9 cellular contexts compared by ENCODE assay signal in the genomic region with DNA sequence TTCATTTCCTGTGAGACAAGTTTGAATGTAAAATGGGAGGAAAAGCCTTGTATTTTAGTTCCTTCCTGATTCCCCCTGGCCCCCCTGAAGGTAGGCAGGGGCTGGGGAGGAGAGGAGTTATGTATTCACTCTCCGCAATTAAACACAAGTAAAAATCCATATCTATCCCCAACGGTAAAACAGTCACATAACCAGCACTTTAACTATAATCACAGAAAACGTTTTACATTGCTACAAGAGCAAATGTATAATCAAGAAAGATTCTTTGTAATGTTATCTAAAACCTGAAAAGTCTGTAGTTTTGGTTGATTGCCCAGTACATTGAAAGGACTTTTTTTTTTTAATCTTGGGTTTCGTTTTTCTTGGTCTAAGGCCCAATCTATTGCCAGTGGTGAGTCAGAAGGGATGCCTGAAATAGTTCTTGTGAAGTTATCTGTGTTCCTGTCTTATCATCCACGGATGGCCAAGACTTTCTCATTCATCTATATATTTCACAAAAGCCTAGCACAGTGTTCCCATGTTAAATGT. TPM values are rescaled to one million over a fixed set of nuclear protein-coding genes. Genes with fewer than 3 reads are reported as not detected.
A peak's percentile ranks its signal among the peaks of the same experiment; 100 is the strongest.
DNase-seq lines count a peak whose midpoint lies in the region; ATAC-seq, FAIRE-seq and TF ChIP-seq lines count a peak whose summit lies in the region.
"Had no signal": no experiment of that assay in that cellular context is flagged by ENCODE, and none has a peak within 500 bp of the region (broad histone marks: within the 10 kb centered on the region; RNA-seq: fewer than 3 reads in every experiment).

No MANE protein-coding gene starts in this region.

- H3K4me1 ChIP-seq in vagina = no peaks in the 10 kb centered on the region

- peaks cover 16% of the 10 kb centered on the region for H3K4me1 Mint-ChIP-seq in chondrocyte (ENCODE audit: low read depth)
- H3K4me1 Mint-ChIP-seq in activated CD4-positive, alpha-beta T cell treated with anti-CD3 and anti-CD28 coated beads, Interleukin-2, amount 10 ng/mL, durations not matched to agents 7 days and 5 days = no peaks in the 10 kb centered on the region
- no peaks in the 10 kb centered on the region for H3K4me1 Mint-ChIP-seq in glutamatergic neuron (ENCODE audit: low read depth, unreplicated experiment)

- H3K4me3 ChIP-seq in GM06990 (replicated peaks; ENCODE audit: low read depth, low read length) (no peak overlapping the region), vagina (no peak overlapping the region)

- peak; percentile 28 for DNase-seq in GM06990 (ENCODE audit: extremely low read depth, insufficient read length)
- DNase-seq in HTR-8/SVneo (ENCODE audit: insufficient read length, low spot score) = peak; percentile 57
- DNase-seq in chondrocyte (ENCODE audit: low spot score) = no peak
- no peak for DNase-seq in omental fat pad (ENCODE audit: low spot score)
- DNase-seq in activated CD4-positive, alpha-beta T cell treated with anti-CD3 and anti-CD28 coated beads, Interleukin-2, amount 10 ng/mL, durations not matched to agents 7 days and 5 days = no peak
- DNase-seq in glutamatergic neuron = no peak
- DNase-seq in vagina (ENCODE audit: extremely low spot score in 2 of 2) = no peak
- DNase-seq: stimulated activated CD4-positive, alpha-beta T cell treated with anti-CD3 and anti-CD28 coated beads, Interleukin-1b, Interleukin-23, amount 100 ng/mL, for 48 hours had no signal

- CTCF ChIA-PET in activated CD4-positive, alpha-beta T cell treated with anti-CD3 and anti-CD28 coated beads, Interleukin-2, amount 10 ng/mL, durations not matched to agents 7 days and 5 days (lab: Charles Lee) = no interaction called here

- intact Hi-C loops in vagina (cut with DNase I) = no loop called here

- H3K9me3 Mint-ChIP-seq in chondrocyte (ENCODE audit: low read depth) = no peaks in the 10 kb centered on the region
- H3K9me3 Mint-ChIP-seq in activated CD4-positive, alpha-beta T cell treated with anti-CD3 and anti-CD28 coated beads, Interleukin-2, amount 10 ng/mL, durations not matched to agents 7 days and 5 days = no peaks in the 10 kb centered on the region
- H3K9me3 Mint-ChIP-seq in glutamatergic neuron (ENCODE audit: unreplicated experiment) = no peaks in the 10 kb centered on the region

- FAIRE-seq in HTR-8/SVneo (lab: Jason Lieb, UNC) = no peak

- no peaks in the 10 kb centered on the region for H3K9me3 ChIP-seq in vagina

- H3K36me3 ChIP-seq in GM06990 (ENCODE audit: control insufficient read depth, insufficient read depth, low read length) (no peaks in the 10 kb centered on the region), vagina (no peaks in the 10 kb centered on the region)

- H3K4me3 Mint-ChIP-seq in chondrocyte (ENCODE audit: unreplicated experiment) (peak overlapping the region; percentile 10), glutamatergic neuron (ENCODE audit: unreplicated experiment) (no peak overlapping the region)
- H3K4me3 Mint-ChIP-seq in activated CD4-positive, alpha-beta T cell treated with anti-CD3 and anti-CD28 coated beads, Interleukin-2, amount 10 ng/mL, durations not matched to agents 7 days and 5 days = no peak overlapping the region

- H3K36me3 Mint-ChIP-seq in chondrocyte (ENCODE audit: low read depth) = no peaks in the 10 kb centered on the region
- H3K36me3 Mint-ChIP-seq in activated CD4-positive, alpha-beta T cell treated with anti-CD3 and anti-CD28 coated beads, Interleukin-2, amount 10 ng/mL, durations not matched to agents 7 days and 5 days (ENCODE audit: low read depth) = no peaks in the 10 kb centered on the region
- H3K36me3 Mint-ChIP-seq in glutamatergic neuron (ENCODE audit: unreplicated experiment) = no peaks in the 10 kb centered on the region

- TF ChIP-seq POLR2A in vagina (IDR thresholded peaks at IDR 0.05) = no peak

- no peak overlapping the region for H3K27ac ChIP-seq in vagina

- ATAC-seq in omental fat pad (ENCODE audit: low FRiP score) (peak; percentile 93), HG03025 (IDR thresholded peaks at IDR 0.05; ENCODE audit: low FRiP score, unreplicated experiment) (no peak)

- H3K27me3 ChIP-seq in GM06990 (replicated peaks; ENCODE audit: control insufficient read depth, insufficient read depth, low read length) (no peaks in the 10 kb centered on the region), vagina (no peaks in the 10 kb centered on the region)

- H3K27ac Mint-ChIP-seq in chondrocyte (ENCODE audit: unreplicated experiment) (peak overlapping the region; percentile 94), glutamatergic neuron (ENCODE audit: unreplicated experiment) (no peak overlapping the region)
- no peak overlapping the region for H3K27ac Mint-ChIP-seq in activated CD4-positive, alpha-beta T cell treated with anti-CD3 and anti-CD28 coated beads, Interleukin-2, amount 10 ng/mL, durations not matched to agents 7 days and 5 days

- H3K27me3 Mint-ChIP-seq in chondrocyte (ENCODE audit: low read depth) (no peaks in the 10 kb centered on the region), glutamatergic neuron (ENCODE audit: unreplicated experiment) (no peaks in the 10 kb centered on the region)
- H3K27me3 Mint-ChIP-seq in activated CD4-positive, alpha-beta T cell treated with anti-CD3 and anti-CD28 coated beads, Interleukin-2, amount 10 ng/mL, durations not matched to agents 7 days and 5 days = peaks cover 3% of the 10 kb centered on the region

- POLR2A ChIA-PET in activated CD4-positive, alpha-beta T cell treated with anti-CD3 and anti-CD28 coated beads, Interleukin-2, amount 10 ng/mL, durations not matched to agents 7 days and 5 days (lab: Charles Lee) = no interaction called here

- TF ChIP-seq CTCF in GM06990 (IDR thresholded peaks at IDR 0.05; ENCODE audit: insufficient read depth, low read length, poor library complexity, severe bottlenecking) = no peak
- TF ChIP-seq CTCF in chondrocyte (IDR thresholded peaks at IDR 0.05) = no peak
- no peak for TF ChIP-seq CTCF in omental fat pad (IDR thresholded peaks at IDR 0.05)
- no peak for TF ChIP-seq CTCF in glutamatergic neuron (IDR thresholded peaks at IDR 0.05; ENCODE audit: partially characterized antibody, unreplicated experiment)
- no peak for TF ChIP-seq CTCF in vagina (IDR thresholded peaks at IDR 0.05)

RNA-seq across cellular contexts. Expression of a gene that starts 34.5 kb away (rescaled TPM):
- total RNA-seq in chondrocyte (17.4 to 25.3 TPM (median 24.7 TPM) in 3 replicates), omental fat pad (10 to 100 TPM; 23.2 to 58.4 (median 26.0) TPM), glutamatergic neuron (ENCODE audit: unreplicated experiment) (18.0 TPM), vagina (7.1 TPM)
- 1 to 10 TPM; 5.1 to 6.9 TPM for total RNA-seq in activated CD4-positive, alpha-beta T cell treated with anti-CD3 and anti-CD28 coated beads, Interleukin-2, amount 10 ng/mL, durations not matched to agents 7 days and 5 days

RNA-seq across cellular contexts. Expression of a gene that starts 51.7 kb away (rescaled TPM):
- 11.8 to 16.1 TPM (median 12.7 TPM) in 3 replicates for total RNA-seq in chondrocyte
- 10 to 100 TPM in 3 of 4 donors, 1 to 10 TPM in 1; 7.7 to 28.8 (median 22.0) TPM for total RNA-seq in omental fat pad
- total RNA-seq in activated CD4-positive, alpha-beta T cell treated with anti-CD3 and anti-CD28 coated beads, Interleukin-2, amount 10 ng/mL, durations not matched to agents 7 days and 5 days = 10 to 100 TPM; 18.8 to 19.3 TPM
- 19.3 TPM for total RNA-seq in glutamatergic neuron (ENCODE audit: unreplicated experiment)
- total RNA-seq in vagina = 7.6 TPM

Comparison
In these comparisons a context has a peak if more than half of its experiments do, and no peak if none do; other contexts are left out.
1. DNase-seq: peak in GM06990 (single experiment) and HTR-8/SVneo (single experiment); none in chondrocyte (single experiment), omental fat pad (single experiment), activated CD4-positive, alpha-beta T cell treated with anti-CD3 and anti-CD28 coated beads, Interleukin-2, amount 10 ng/mL, durations not matched to agents 7 days and 5 days (single experiment), glutamatergic neuron (single experiment) and vagina (0 of 2).